ENCODE assay signal across 23 cellular contexts in the genomic region with DNA sequence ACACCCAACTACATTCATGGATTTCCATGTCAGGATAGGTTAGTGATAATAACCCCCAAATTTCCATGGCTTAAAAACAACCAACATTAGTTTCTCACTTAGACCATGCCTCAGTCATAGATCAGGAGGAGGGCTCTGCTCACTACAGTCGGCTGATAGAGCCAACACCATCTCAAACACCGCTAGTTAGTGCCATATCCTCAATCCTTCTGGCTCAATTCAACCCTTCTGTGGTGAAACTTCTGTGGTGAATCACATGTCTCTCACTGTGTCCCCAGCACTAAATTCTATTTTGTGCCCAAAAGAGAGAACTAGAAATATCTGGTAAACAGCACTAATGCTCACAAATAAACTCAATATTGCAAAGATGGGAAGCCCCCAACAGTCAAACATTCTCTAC.
"Had no signal": no experiment of that assay in that cellular context is flagged by ENCODE, and none has a peak within 500 bp of the region (broad histone marks: within the 10 kb centered on the region; RNA-seq: fewer than 3 reads in every experiment).

No MANE protein-coding gene starts in this region.

- DNase-seq: activated CD4-positive, alpha-beta T cell treated with anti-CD3 and anti-CD28 coated beads, Interleukin-2, amount 10 ng/mL, durations not matched to agents 7 days and 5 days; activated CD4-positive, CD25-positive, alpha-beta regulatory T cell treated with anti-CD3 and anti-CD28 coated beads, Interleukin-2, amount 50 U/mL, for 72 hours; activated CD8-positive, alpha-beta T cell treated with anti-CD3 and anti-CD28 coated beads, Interleukin-2, amount 10 ng/mL, durations not matched to agents 7 days and 5 days; activated gamma-delta T cell treated with Interleukin-2 at 50 U/mL for 16 hours; aorta; endodermal cell; esophagus squamous epithelium; head of caudate nucleus; hypothalamus; left cardiac atrium; mesenchymal stem cell; mucosa of descending colon; nephron progenitor cell; pancreas; psoas muscle; spleen; stimulated activated CD4-positive, alpha-beta T cell treated with anti-CD3 and anti-CD28 coated beads, Interleukin-4, amount 100 ng/mL, for 24 hours; stimulated activated naive CD8-positive, alpha-beta T cell treated with anti-CD3 and anti-CD28 coated beads, Interleukin-15, Interleukin-2, amounts not matched to agents 100 U/mL and 50 U/mL, for 24 hours; uterus; WERI-Rb-1 had no signal

- H3K4me3 ChIP-seq: esophagus squamous epithelium, gastroesophageal sphincter, mucosa of descending colon, pancreas, psoas muscle, right atrium auricular region, spleen, tibial nerve, uterus had no signal

- ATAC-seq: activated CD8-positive, alpha-beta T cell treated with anti-CD3 and anti-CD28 coated beads, Interleukin-2, amount 10 ng/mL, durations not matched to agents 7 days and 5 days; gastroesophageal sphincter; left cardiac atrium; mucosa of descending colon; psoas muscle; stimulated activated naive CD8-positive, alpha-beta T cell treated with anti-CD3 and anti-CD28 coated beads, Interleukin-15, Interleukin-2, amounts not matched to agents 100 U/mL and 50 U/mL, for 24 hours had no signal

- H3K27me3 ChIP-seq: esophagus squamous epithelium, gastroesophageal sphincter, pancreas, right atrium auricular region, spleen, tibial nerve, uterus had no signal

- H3K9me3 ChIP-seq: pancreas, uterus had no signal

- H3K27ac ChIP-seq: esophagus squamous epithelium, gastroesophageal sphincter, pancreas, psoas muscle, right atrium auricular region, spleen, uterus, WERI-Rb-1 had no signal

- H3K36me3 ChIP-seq: esophagus squamous epithelium, gastroesophageal sphincter, pancreas, right atrium auricular region, spleen, uterus had no signal
